Comparison of ENCODE assay signal across 8 cellular contexts in the genomic region with DNA sequence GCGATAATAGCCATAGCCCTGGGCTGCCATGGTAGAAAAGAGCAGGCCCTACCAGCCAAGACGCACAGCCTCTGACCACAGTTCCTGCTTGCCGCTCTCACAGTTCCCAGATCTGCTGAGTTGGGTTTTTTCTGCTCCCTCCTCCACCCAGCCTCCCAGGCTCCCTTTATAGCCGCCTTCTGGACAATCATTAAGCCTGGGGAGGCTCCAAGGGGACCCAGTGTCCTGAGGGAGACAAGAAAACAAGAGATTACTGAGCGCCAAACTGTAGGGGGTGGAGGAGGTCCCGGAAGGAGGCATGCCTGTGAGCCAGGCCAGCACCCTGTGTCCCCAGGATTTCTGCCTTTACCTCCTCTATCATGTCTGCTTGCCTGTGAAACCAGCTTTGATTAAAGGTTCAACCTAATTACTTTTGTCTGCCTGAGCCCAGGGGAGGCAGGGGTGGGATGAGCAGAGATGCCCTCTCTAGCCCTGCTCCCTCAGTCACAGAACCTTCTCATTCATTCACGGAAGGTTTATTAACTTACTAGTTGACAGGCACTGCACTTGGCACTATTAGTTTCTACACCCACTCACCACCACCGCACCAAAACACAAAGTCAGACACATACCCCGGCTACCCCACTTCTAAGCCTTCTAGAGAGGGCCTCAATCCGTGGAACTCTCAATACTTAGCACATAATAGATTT. TPM values are rescaled to one million over a fixed set of nuclear protein-coding genes. Genes with fewer than 3 reads are reported as not detected.
DNase-seq lines count a peak whose midpoint lies in the region; ATAC-seq and TF ChIP-seq lines count a peak whose summit lies in the region.

No MANE protein-coding gene starts in this region.

- H3K9me3 ChIP-seq in muscle layer of duodenum (ENCODE audit: control insufficient read depth in 1 of 2, low read length in 2 of 2) (no peaks in the 10 kb centered on the region), thymus (ENCODE audit: control insufficient read depth) (no peaks in the 10 kb centered on the region)

- 76% methylated on average over 10 of the region's 10 CpGs for WGBS in thymus

- ATAC-seq in HG02678 (IDR thresholded peaks at IDR 0.05; ENCODE audit: unreplicated experiment) (peak; percentile 27), esophagus mucosa (no peak)

- no peaks in the 10 kb centered on the region for H3K9me3 Mint-ChIP-seq in T-helper 1 cell treated with Interleukin-12 subunit alpha and Interleukin-12 subunit beta and Interleukin-4 antibody, amounts not matched to agents 30 μg/mL and 1 μg/mL, for 36 hours

- peaks cover 0 to 16% of the 10 kb centered on the region in 2 donors for H3K4me1 ChIP-seq in muscle layer of duodenum (ENCODE audit: control insufficient read depth in 1 of 2, insufficient read depth in 2 of 2, low read length in 2 of 2)
- peaks cover 3% of the 10 kb centered on the region for H3K4me1 ChIP-seq in thymus (ENCODE audit: control insufficient read depth, insufficient read depth, low read length)

- H3K4me3 ChIP-seq in GM12864 (ENCODE audit: low read depth, low read length) (peak overlapping the region; percentile 73), muscle layer of duodenum (ENCODE audit: low read depth in 1 of 2, low read length in 2 of 2) (peak overlapping the region; percentile 76 to 88), thymus (ENCODE audit: low read length) (peak overlapping the region; percentile 69)

- H3K36me3 Mint-ChIP-seq in T-helper 1 cell treated with Interleukin-12 subunit alpha and Interleukin-12 subunit beta and Interleukin-4 antibody, amounts not matched to agents 30 μg/mL and 1 μg/mL, for 36 hours (ENCODE audit: low read depth) = peaks cover 12% of the 10 kb centered on the region

- H3K27ac ChIP-seq in muscle layer of duodenum (ENCODE audit: low read length) (peak overlapping the region; percentile 62), thymus (ENCODE audit: low read depth) (no peak overlapping the region)

- DNase-seq in GM12864 (ENCODE audit: low read depth) (no peak), ecto neural progenitor cell (ENCODE audit: low spot score) (peak; percentile 53), GM19240 (ENCODE audit: insufficient read length, low spot score) (no peak)

- peak overlapping the region; percentile 77 for H3K4me3 Mint-ChIP-seq in T-helper 1 cell treated with Interleukin-12 subunit alpha and Interleukin-12 subunit beta and Interleukin-4 antibody, amounts not matched to agents 30 μg/mL and 1 μg/mL, for 36 hours

- H3K27me3 ChIP-seq in muscle layer of duodenum (ENCODE audit: low read depth, low read length) = no peaks in the 10 kb centered on the region
- no peaks in the 10 kb centered on the region for H3K27me3 ChIP-seq in thymus (ENCODE audit: control insufficient read depth, insufficient read depth)

- peaks cover 18% of the 10 kb centered on the region for H3K4me1 Mint-ChIP-seq in T-helper 1 cell treated with Interleukin-12 subunit alpha and Interleukin-12 subunit beta and Interleukin-4 antibody, amounts not matched to agents 30 μg/mL and 1 μg/mL, for 36 hours (ENCODE audit: low read depth)

- peak overlapping the region; percentile 70 for H3K27ac Mint-ChIP-seq in T-helper 1 cell treated with Interleukin-12 subunit alpha and Interleukin-12 subunit beta and Interleukin-4 antibody, amounts not matched to agents 30 μg/mL and 1 μg/mL, for 36 hours

- TF ChIP-seq CTCF in GM12864 (IDR thresholded peaks at IDR 0.05; ENCODE audit: low read depth, low read length, missing control alignments) = no peak

- peaks cover 6 to 28% of the 10 kb centered on the region in 2 donors for H3K36me3 ChIP-seq in muscle layer of duodenum (ENCODE audit: control insufficient read depth in 1 of 2, insufficient read depth in 2 of 2, low read length in 2 of 2)
- peaks cover 20% of the 10 kb centered on the region for H3K36me3 ChIP-seq in thymus (ENCODE audit: control insufficient read depth, insufficient read depth)

- H3K27me3 Mint-ChIP-seq in T-helper 1 cell treated with Interleukin-12 subunit alpha and Interleukin-12 subunit beta and Interleukin-4 antibody, amounts not matched to agents 30 μg/mL and 1 μg/mL, for 36 hours (ENCODE audit: low read depth) = no peaks in the 10 kb centered on the region

RNA-seq across cellular contexts. Expression of gene SLC37A4, which starts 1.2 kb away (rescaled TPM):
- polyA plus RNA-seq in thymus = 9.5 TPM
- total RNA-seq in esophagus mucosa = 7.2 TPM

RNA-seq across cellular contexts. Expression of gene TRAPPC4, which starts 10.9 kb away (rescaled TPM):
- 60.4 TPM for polyA plus RNA-seq in thymus
- total RNA-seq in esophagus mucosa = 42.4 TPM

RNA-seq across cellular contexts. Expression of gene RPS25, which starts 11.3 kb away (rescaled TPM):
- 4,489 TPM for polyA plus RNA-seq in thymus
- 1,002 TPM for total RNA-seq in esophagus mucosa

RNA-seq across cellular contexts. Expression of gene HYOU1, which starts 27.5 kb away (rescaled TPM):
- polyA plus RNA-seq in thymus = 35.5 TPM
- total RNA-seq in esophagus mucosa = 63.2 TPM

RNA-seq across cellular contexts. Expression of gene CENATAC, which starts 31.5 kb away (rescaled TPM):
- 79.1 TPM for polyA plus RNA-seq in thymus
- total RNA-seq in esophagus mucosa = 11.9 TPM
